18 cellular contexts compared by ENCODE assay signal in the genomic region with DNA sequence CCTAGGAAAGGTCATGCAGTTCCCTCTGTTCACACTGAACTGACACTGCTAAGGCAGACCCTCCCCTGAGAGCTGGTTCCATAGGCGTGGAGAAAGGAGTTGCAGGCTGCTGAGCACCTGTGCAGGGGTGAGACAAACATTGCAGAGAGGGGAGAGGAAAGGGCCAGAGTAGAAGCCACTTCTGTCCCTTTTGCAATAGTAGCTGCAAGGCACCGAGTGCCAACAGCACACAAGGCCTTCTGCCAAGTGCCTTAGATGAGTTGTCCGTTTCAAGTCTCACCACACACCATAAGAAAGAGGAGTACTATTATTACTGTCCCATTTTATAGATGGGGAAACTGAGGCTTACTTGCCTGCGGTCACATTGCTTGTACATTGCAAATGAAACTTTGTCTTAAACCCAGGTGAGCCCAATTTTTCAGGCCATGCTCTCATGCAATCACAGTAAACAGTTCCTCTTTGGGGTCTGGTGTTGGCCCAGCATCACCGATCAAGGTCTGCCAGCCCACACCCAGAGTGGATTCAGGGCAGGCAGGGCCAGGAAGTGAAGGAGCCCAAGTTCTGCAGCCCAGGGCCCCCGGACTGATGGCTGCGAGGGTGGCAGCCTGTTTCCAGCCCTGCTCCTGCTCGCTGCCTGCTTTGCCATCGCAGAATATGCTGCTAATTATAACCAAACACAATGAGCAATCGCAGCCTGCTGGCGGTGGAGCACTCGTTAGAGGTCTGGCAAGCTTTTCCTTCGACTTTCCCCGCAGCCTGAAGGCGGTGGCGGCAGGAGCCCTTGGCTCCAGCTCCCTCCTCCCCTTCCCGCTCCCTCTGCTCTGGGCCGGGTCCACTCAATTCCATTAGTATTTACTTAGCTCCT. TPM values are rescaled to one million over a fixed set of nuclear protein-coding genes. Genes with fewer than 3 reads are reported as not detected.
DNase-seq lines count a peak whose midpoint lies in the region; ATAC-seq, FAIRE-seq and TF ChIP-seq lines count a peak whose summit lies in the region.
"Had no signal": no experiment of that assay in that cellular context is flagged by ENCODE, and none has a peak within 500 bp of the region (broad histone marks: within the 10 kb centered on the region; RNA-seq: fewer than 3 reads in every experiment).

No MANE protein-coding gene starts in this region.

- H3K36me3 ChIP-seq in pancreas: no peaks in the 10 kb centered on the region
- H3K36me3 ChIP-seq: gastroesophageal sphincter had no signal

- no peak overlapping the region for H3K4me3 ChIP-seq in pancreas
- H3K4me3 ChIP-seq: gastroesophageal sphincter had no signal

- H3K27ac ChIP-seq in pancreas: no peak overlapping the region
- H3K27ac ChIP-seq: gastroesophageal sphincter had no signal

- in situ Hi-C loops in GM13977 (cut with MboI; ENCODE audit: low pct_unique_long_range_greater_than_20kb, low sequenced_read_pairs, unreplicated experiment): no loop called here

- ATAC-seq in pancreas: no peak
- no peak for ATAC-seq in GM21576 (IDR thresholded peaks at IDR 0.05; ENCODE audit: unreplicated experiment)
- ATAC-seq: gastroesophageal sphincter had no signal

- no peak for FAIRE-seq in pancreas (lab: Jason Lieb, UNC)
- FAIRE-seq: H54, islet of Langerhans had no signal

- TF ChIP-seq CTCF in pancreas (IDR thresholded peaks at IDR 0.05) (no peak), GM13977 (IDR thresholded peaks at IDR 0.05; ENCODE audit: extremely low read depth, insufficient read depth, missing control alignments) (no peak)

- 64 to 74% methylated on average over 18 of the region's 18 CpGs for WGBS in pancreas, 2 donors

- no peaks in the 10 kb centered on the region for H3K27me3 ChIP-seq in pancreas

- intact Hi-C loops in pancreas (cut with DNase I): no loop called here

- no peaks in the 10 kb centered on the region for H3K9me3 ChIP-seq in pancreas
- H3K9me3 ChIP-seq: gastroesophageal sphincter had no signal

- peak; percentile 38 for DNase-seq in AG08395 (ENCODE audit: low spot score)
- peak; percentile 42 for DNase-seq in NCI-H1694 (lab: John Stamatoyannopoulos, UW)
- DNase-seq in cerebellar cortex (ENCODE audit: low spot score): peak; percentile 78
- DNase-seq in iPS-NIHi7 (ENCODE audit: extremely low spot score): peak; percentile 69
- DNase-seq in pancreas: no peak
- DNase-seq in GM13977 (ENCODE audit: low spot score): no peak
- DNase-seq in NCI-H526 (lab: John Stamatoyannopoulos, UW): no peak
- DNase-seq: ACHN; activated CD4-positive, alpha-beta memory T cell treated with anti-CD3 and anti-CD28 coated beads, Interleukin-2, amount 10 ng/mL, durations not matched to agents 7 days and 5 days; CD8-positive, alpha-beta memory T cell; NCI-H187; NCI-H82; RPMI8226; stimulated activated CD4-positive, alpha-beta T cell treated with anti-CD3 and anti-CD28 coated beads, Interleukin-2, amount 100 ng/mL, for 24 hours had no signal

- peaks cover 0 to 3% (median 0%) of the 10 kb centered on the region in 3 donors for H3K4me1 ChIP-seq in pancreas
- H3K4me1 ChIP-seq: gastroesophageal sphincter had no signal

RNA-seq across cellular contexts. Expression of a gene that starts 36.8 kb away (rescaled TPM):
- total RNA-seq in pancreas: 10 to 100 TPM; 10.7 to 17.9 (median 12.5) TPM
- 10 to 100 TPM; 13.8 to 20.5 TPM for polyA plus RNA-seq in pancreas

RNA-seq across cellular contexts. Expression of a gene that starts 39.4 kb away (rescaled TPM):
- 10 to 100 TPM; 37.5 to 95.2 (median 77.0) TPM for total RNA-seq in pancreas
- polyA plus RNA-seq in pancreas: 10 to 100 TPM; 39.8 to 58.8 TPM

RNA-seq across cellular contexts. Expression of a gene that starts 58.4 kb away (rescaled TPM):
- total RNA-seq in pancreas: 10 to 100 TPM; 20.1 to 41.6 (median 25.8) TPM
- 10 to 100 TPM; 11.7 to 21.0 TPM for polyA plus RNA-seq in pancreas

Comparison
In these comparisons a context has a peak if more than half of its experiments do, and no peak if none do; other contexts are left out.
1. DNase-seq: peak in AG08395 (single experiment), NCI-H1694 (single experiment), cerebellar cortex (single experiment) and iPS-NIHi7 (single experiment); none in pancreas (0 of 6), GM13977 (single experiment) and NCI-H526 (0 of 2).